Comparison of ENCODE assay signal across 8 cellular contexts in genomic region chr16:30068750-30069574, GRCh38. TPM values are rescaled to one million over a fixed set of nuclear protein-coding genes. Genes with fewer than 3 reads are reported as not detected.
DNase-seq lines count a peak whose midpoint lies in the region; ATAC-seq and TF ChIP-seq lines count a peak whose summit lies in the region.

No MANE protein-coding gene starts in this region.

- no peak overlapping the region for H2AFZ ChIP-seq in HCT116 (ENCODE audit: low read depth, low read length, poor library complexity, severe bottlenecking)

- ATAC-seq in HCT116 (no peak), GM18861 (IDR thresholded peaks at IDR 0.05; ENCODE audit: unreplicated experiment) (no peak)

- no TSS peak for BruUV-seq in HCT116 (replicated peaks; lab: Mats Ljungman, UMichigan)
- BruUV-seq in MCF 10A (replicated peaks; lab: Mats Ljungman, UMichigan) = no TSS peak

- H3K4me3 Mint-ChIP-seq in T-helper 1 cell treated with Interleukin-12 subunit alpha and Interleukin-12 subunit beta and Interleukin-4 antibody, amounts not matched to agents 30 μg/mL and 1 μg/mL, for 36 hours = peak overlapping the region; percentile 65
- H3K4me3 Mint-ChIP-seq in MCF 10A (ENCODE audit: unreplicated experiment) = peak overlapping the region; percentile 35
- H3K4me3 Mint-ChIP-seq in nephron = peak overlapping the region; percentile 73 to 83 (median 81)

- DNase-seq in HCT116 (ENCODE audit: low read depth, low spot score) (no peak), MCF 10A (ENCODE audit: unreplicated experiment) (peak; percentile 45), DMS114 treated with DMSO at 0.1 percent for 48 hours (lab: John Stamatoyannopoulos, UW; ENCODE audit: unreplicated experiment) (no peak), SKM-1 treated with dmso at 0.1 percent for 144 hours (lab: John Stamatoyannopoulos, UW; ENCODE audit: unreplicated experiment) (no peak), cerebellar cortex (ENCODE audit: low spot score) (no peak)

- peak in 2 of 3 experiments; percentile 69 to 71; a peak in 4 of 6 replicates for TF ChIP-seq CTCF in HCT116 (IDR thresholded peaks at IDR 0.05 in 2 of 3, conservative IDR thresholded peaks at IDR 0.05 in 1 of 3; ENCODE audit: borderline replicate concordance in 1 of 3, insufficient read depth in 1 of 3, low read depth in 2 of 3, low read length in 2 of 3)
- peak; percentile 42 for TF ChIP-seq CTCF in MCF 10A (IDR thresholded peaks at IDR 0.05; ENCODE audit: unreplicated experiment)
- peak; percentile 33 to 44 (median 37) for TF ChIP-seq CTCF in nephron (IDR thresholded peaks at IDR 0.05; ENCODE audit: unreplicated experiment in 3 of 3)

- H3K36me3 ChIP-seq in HCT116 (ENCODE audit: control insufficient read depth in 1 of 2, insufficient read depth in 2 of 2, low read length in 2 of 2) = peaks cover 28 to 60% of the 10 kb centered on the region in 2 experiments

- H3K36me3 Mint-ChIP-seq in T-helper 1 cell treated with Interleukin-12 subunit alpha and Interleukin-12 subunit beta and Interleukin-4 antibody, amounts not matched to agents 30 μg/mL and 1 μg/mL, for 36 hours (ENCODE audit: low read depth) = peaks cover 46% of the 10 kb centered on the region
- H3K36me3 Mint-ChIP-seq in MCF 10A (ENCODE audit: insufficient read depth, unreplicated experiment) (peaks cover 77% of the 10 kb centered on the region), nephron (ENCODE audit: low read depth) (peaks cover 53% of the 10 kb centered on the region)

- no peaks in the 10 kb centered on the region for H3K9me2 ChIP-seq in HCT116 (ENCODE audit: insufficient read depth)

- peak overlapping the region; percentile 1; the same call in 1 of the 2 replicates for H3K4me2 ChIP-seq in HCT116 (ENCODE audit: low read length)

- H3K4me1 Mint-ChIP-seq in T-helper 1 cell treated with Interleukin-12 subunit alpha and Interleukin-12 subunit beta and Interleukin-4 antibody, amounts not matched to agents 30 μg/mL and 1 μg/mL, for 36 hours (ENCODE audit: low read depth) = peaks cover 33% of the 10 kb centered on the region
- H3K4me1 Mint-ChIP-seq in MCF 10A (ENCODE audit: insufficient read depth, unreplicated experiment) (peaks cover 15% of the 10 kb centered on the region), nephron (peaks cover 38% of the 10 kb centered on the region)

- no peaks in the 10 kb centered on the region for H3K9me3 ChIP-seq in HCT116 (ENCODE audit: control insufficient read depth in 1 of 2, insufficient read depth in 1 of 2, low read depth in 1 of 2, low read length in 2 of 2)

- H4K20me1 ChIP-seq in HCT116 (ENCODE audit: insufficient read depth) = peaks cover 12% of the 10 kb centered on the region; the same call in 1 of the 2 replicates

- H3K27ac ChIP-seq in HCT116 (ENCODE audit: low read depth, low read length) = no peak overlapping the region; the same call in 1 of the 2 replicates

- no peak for TF ChIP-seq POLR2A in HCT116 (IDR thresholded peaks at IDR 0.05; ENCODE audit: borderline replicate concordance, extremely low read depth, insufficient read depth, insufficient read length)

- H3K79me2 ChIP-seq in HCT116 (ENCODE audit: insufficient read depth, low read length) = peaks cover 61% of the 10 kb centered on the region

- peaks cover 9 to 32% of the 10 kb centered on the region in 2 experiments for H3K4me1 ChIP-seq in HCT116 (ENCODE audit: control insufficient read depth in 1 of 2, insufficient read depth in 2 of 2, low read length in 2 of 2)

- H3K9ac ChIP-seq in HCT116 (ENCODE audit: low read length) = no peak overlapping the region

- H3K4me3 ChIP-seq in HCT116 (replicated peaks in 1 of 2; ENCODE audit: low read depth in 1 of 2, low read length in 2 of 2) = no peak overlapping the region

- no peaks in the 10 kb centered on the region for H3K9me3 Mint-ChIP-seq in T-helper 1 cell treated with Interleukin-12 subunit alpha and Interleukin-12 subunit beta and Interleukin-4 antibody, amounts not matched to agents 30 μg/mL and 1 μg/mL, for 36 hours
- H3K9me3 Mint-ChIP-seq in MCF 10A (ENCODE audit: unreplicated experiment) = no peaks in the 10 kb centered on the region
- H3K9me3 Mint-ChIP-seq in nephron = no peaks in the 10 kb centered on the region

- POLR2A ChIA-PET in HCT116 (lab: Charles Lee) = no interaction called here
- POLR2A ChIA-PET in MCF 10A (lab: Yijun Ruan, JAX) = interaction anchor here (0.5 to 5.9 kb wide), 3 partner anchors 7 to 423 kb away, joined by 3 to 155 read pairs (median 3); partner anchors contain the start of genes PPP4C and YPEL3

- no peaks in the 10 kb centered on the region for H3K27me3 ChIP-seq in HCT116 (ENCODE audit: insufficient read depth, low read length)

- H3K27me3 Mint-ChIP-seq in T-helper 1 cell treated with Interleukin-12 subunit alpha and Interleukin-12 subunit beta and Interleukin-4 antibody, amounts not matched to agents 30 μg/mL and 1 μg/mL, for 36 hours (ENCODE audit: low read depth) = no peaks in the 10 kb centered on the region
- no peaks in the 10 kb centered on the region for H3K27me3 Mint-ChIP-seq in MCF 10A (ENCODE audit: insufficient read depth, unreplicated experiment)
- H3K27me3 Mint-ChIP-seq in nephron (ENCODE audit: low read depth) = no peaks in the 10 kb centered on the region

- RAD21 ChIA-PET in HCT116 (lab: Charles Lee; ENCODE audit: low non-redundant PET in 1 of 2, low total read pairs in 2 of 2, uncharacterized antibody in 2 of 2, unreplicated experiment in 2 of 2) = no interaction called here

- TF ChIP-seq RAD21 in HCT116 (IDR thresholded peaks at IDR 0.05; ENCODE audit: low read depth) = no peak

- H3K27ac Mint-ChIP-seq in T-helper 1 cell treated with Interleukin-12 subunit alpha and Interleukin-12 subunit beta and Interleukin-4 antibody, amounts not matched to agents 30 μg/mL and 1 μg/mL, for 36 hours = peak overlapping the region; percentile 79
- H3K27ac Mint-ChIP-seq in MCF 10A (ENCODE audit: low read depth, unreplicated experiment) (peak overlapping the region; percentile 63), nephron (peak overlapping the region; percentile 62 to 75 (median 64))

- intact Hi-C loops in HCT116 (cut with micrococcal nuclease) (no loop called here), MCF 10A (cut with micrococcal nuclease) (no loop called here)

- CTCF ChIA-PET in HCT116 (lab: Charles Lee) (interaction anchor here (0.6 to 4.4 kb wide), 3 partner anchors 23 to 680 kb away, joined by 3 to 28 read pairs (median 3); partner anchors contain the start of gene TBX6), MCF 10A (lab: Yijun Ruan, JAX) (no interaction called here)

TF ChIP-seq in HCT116, 20 proteins besides CTCF, POLR2A, EP300 and RAD21:
- peak; percentile 46 for TF ChIP-seq POLR2AphosphoS5 (IDR thresholded peaks at IDR 0.05; ENCODE audit: low read depth, low read length)
- TF ChIP-seq ZNF274 (IDR thresholded peaks at IDR 0.05; ENCODE audit: low read depth, low read length) = no peak

RNA-seq across cellular contexts. Expression of gene ALDOA, which starts 3.4 kb away (rescaled TPM):
- 2,423 TPM for total RNA-seq in HCT116 (2021; ENCODE audit: unreplicated experiment)
- polyA plus RNA-seq in HCT116 (2012) = 4,933 and 5,901 TPM in 2 replicates
- 1,141 and 1,165 TPM in 2 replicates for total RNA-seq in MCF 10A (2022)

RNA-seq across cellular contexts. Expression of gene PPP4C, which starts 6.8 kb away (rescaled TPM):
- 165 TPM for total RNA-seq in HCT116 (2021; ENCODE audit: unreplicated experiment)
- 185 and 187 TPM in 2 replicates for polyA plus RNA-seq in HCT116 (2012)
- total RNA-seq in MCF 10A (2022) = 93.2 and 99.7 TPM in 2 replicates

RNA-seq across cellular contexts. Expression of gene TBX6, which starts 22.8 kb away (rescaled TPM):
- total RNA-seq in HCT116 (2021; ENCODE audit: unreplicated experiment) (1.4 TPM), MCF 10A (2022) (0.16 and 0.47 TPM in 2 replicates)
- 1.2 and 1.5 TPM in 2 replicates for polyA plus RNA-seq in HCT116 (2012)

RNA-seq across cellular contexts. Expression of gene YPEL3, which starts 27.1 kb away (rescaled TPM):
- total RNA-seq in HCT116 (2021; ENCODE audit: unreplicated experiment) (10.9 TPM), MCF 10A (2022) (8.8 and 9.2 TPM in 2 replicates)
- 13.9 and 16.3 TPM in 2 replicates for polyA plus RNA-seq in HCT116 (2012)

RNA-seq across cellular contexts. Expression of gene TLCD3B, which starts 37.9 kb away (rescaled TPM):
- total RNA-seq in HCT116 (2021; ENCODE audit: unreplicated experiment) = 1.0 TPM
- 2.1 and 2.3 TPM in 2 replicates for polyA plus RNA-seq in HCT116 (2012)
- 0.21 and 0.27 TPM in 2 replicates for total RNA-seq in MCF 10A (2022)
